In the genomic region with DNA sequence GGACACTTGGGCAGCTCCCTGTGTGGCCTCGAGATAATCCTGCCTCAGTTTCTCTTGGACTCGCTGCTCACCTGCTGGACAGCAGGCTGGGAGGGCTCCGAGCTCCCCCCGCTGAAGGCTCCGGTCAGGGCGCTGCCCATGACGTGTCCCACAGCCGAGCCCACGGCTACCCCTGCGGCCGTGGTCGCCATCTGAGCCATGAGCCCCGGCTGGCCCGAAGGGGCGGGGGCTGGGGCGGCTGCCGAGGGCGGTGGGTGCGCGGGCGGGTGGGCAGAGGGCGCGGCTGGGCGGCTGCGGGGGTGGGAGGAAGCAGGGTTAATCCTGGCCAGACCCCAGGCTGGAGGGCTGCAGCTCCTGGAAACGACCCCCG, we compare ENCODE assay signal across 1 cellular context.
TF ChIP-seq lines count a peak whose summit lies in the region.

No MANE protein-coding gene starts in this region.

TF ChIP-seq in IMR-90, 13 proteins besides CTCF, POLR2A, EP300 and RAD21 (continued from another document):
- TF ChIP-seq SMC3 (IDR thresholded peaks at IDR 0.05; ENCODE audit: low read depth, low read length) = no peak
- TF ChIP-seq CHD1 (IDR thresholded peaks at IDR 0.05; ENCODE audit: low read depth, low read length) = no peak
- TF ChIP-seq RCOR1 (IDR thresholded peaks at IDR 0.05; ENCODE audit: insufficient replicate concordance, low read length) = no peak
- no peak for TF ChIP-seq FOS (IDR thresholded peaks at IDR 0.05; ENCODE audit: low read depth, low read length)
- TF ChIP-seq, protein P1, sequence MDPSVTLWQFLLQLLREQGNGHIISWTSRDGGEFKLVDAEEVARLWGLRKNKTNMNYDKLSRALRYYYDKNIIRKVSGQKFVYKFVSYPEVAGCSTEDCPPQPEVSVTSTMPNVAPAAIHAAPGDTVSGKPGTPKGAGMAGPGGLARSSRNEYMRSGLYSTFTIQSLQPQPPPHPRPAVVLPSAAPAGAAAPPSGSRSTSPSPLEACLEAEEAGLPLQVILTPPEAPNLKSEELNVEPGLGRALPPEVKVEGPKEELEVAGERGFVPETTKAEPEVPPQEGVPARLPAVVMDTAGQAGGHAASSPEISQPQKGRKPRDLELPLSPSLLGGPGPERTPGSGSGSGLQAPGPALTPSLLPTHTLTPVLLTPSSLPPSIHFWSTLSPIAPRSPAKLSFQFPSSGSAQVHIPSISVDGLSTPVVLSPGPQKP (IDR thresholded peaks at IDR 0.05; ENCODE audit: borderline replicate concordance, low read depth, low read length) = no peak
- TF ChIP-seq MAZ (IDR thresholded peaks at IDR 0.05; ENCODE audit: borderline replicate concordance, low read depth, low read length) = no peak
- no peak for TF ChIP-seq RFX5 (IDR thresholded peaks at IDR 0.05; ENCODE audit: low read depth, low read length)
- no peak for TF ChIP-seq BHLHE40 (IDR thresholded peaks at IDR 0.05; ENCODE audit: low read depth, low read length)
